ENCODE assay signal across 27 cellular contexts in genomic region chr15:101429191-101429590, GRCh38.
"Had no signal": no experiment of that assay in that cellular context is flagged by ENCODE, and none has a peak within 500 bp of the region (broad histone marks: within the 10 kb centered on the region; RNA-seq: fewer than 3 reads in every experiment).

No MANE protein-coding gene starts in this region.

- H3K9me3 ChIP-seq: esophagus muscularis mucosa, gastrocnemius medialis had no signal

- H3K27me3 ChIP-seq: foreskin keratinocyte, gastrocnemius medialis had no signal

- H3K4me1 ChIP-seq: esophagus muscularis mucosa, foreskin keratinocyte, gastrocnemius medialis had no signal

- H3K36me3 ChIP-seq: brain microvascular endothelial cell had no signal

- ATAC-seq: activated CD4-positive, alpha-beta T cell treated with anti-CD3 and anti-CD28 coated beads for 36 hours; activated CD8-positive, alpha-beta T cell treated with anti-CD3 and anti-CD28 coated beads, Interleukin-2, amount 10 ng/mL, durations not matched to agents 7 days and 5 days; activated T-cell treated with anti-CD3 and anti-CD28 coated beads, Interleukin-2, amount 50 U/mL, for 4 hours; activated T-helper 17 cell treated with anti-CD3 and anti-CD28 coated beads, Interleukin-2, amount 50 U/mL, for 72 hours; effector memory CD8-positive, alpha-beta T cell; foreskin keratinocyte; gastrocnemius medialis had no signal

- FAIRE-seq: astrocyte, colon had no signal

- DNase-seq: activated CD4-positive, alpha-beta memory T cell treated with anti-CD3 and anti-CD28 coated beads for 36 hours; activated CD4-positive, alpha-beta T cell treated with anti-CD3 and anti-CD28 coated beads for 36 hours; activated CD4-positive, alpha-beta T cell treated with anti-CD3 and anti-CD28 coated beads, Interleukin-2, amount 10 ng/mL, durations not matched to agents 24 days and 14 days; activated CD4-positive, CD25-positive, alpha-beta regulatory T cell; activated CD4-positive, CD25-positive, alpha-beta regulatory T cell treated with anti-CD3 and anti-CD28 coated beads, Interleukin-2, amount 50 U/mL, for 72 hours; activated CD8-positive, alpha-beta T cell treated with anti-CD3 and anti-CD28 coated beads, Interleukin-2, amount 10 ng/mL, durations not matched to agents 7 days and 5 days; activated effector memory CD4-positive, alpha-beta T cell treated with Interleukin-2 at 50 U/mL for 16 hours; activated gamma-delta T cell treated with Interleukin-2 at 50 U/mL for 16 hours; activated naive CD4-positive, alpha-beta T cell treated with anti-CD3 and anti-CD28 coated beads, Interleukin-2, amount 50 U/mL, for 16 hours; activated naive CD4-positive, alpha-beta T cell treated with Interleukin-2 at 50 U/mL for 16 hours; activated T-cell treated with anti-CD3 and anti-CD28 coated beads, Interleukin-2, amount 50 U/mL, for 4 hours; amniotic stem cell; anterior cingulate cortex; brain microvascular endothelial cell; caudate nucleus; cortex of kidney; dermis blood vessel endothelial cell; effector CD4-positive, alpha-beta T cell; effector memory CD8-positive, alpha-beta T cell; erythroblast; foreskin keratinocyte; gastrocnemius medialis; T-helper 2 cell had no signal

- H3K27ac ChIP-seq: brain microvascular endothelial cell, esophagus muscularis mucosa, foreskin keratinocyte, gastrocnemius medialis had no signal

- H3K4me3 ChIP-seq: esophagus muscularis mucosa, gastrocnemius medialis had no signal
